19 cellular contexts compared by ENCODE assay signal in the genomic region with DNA sequence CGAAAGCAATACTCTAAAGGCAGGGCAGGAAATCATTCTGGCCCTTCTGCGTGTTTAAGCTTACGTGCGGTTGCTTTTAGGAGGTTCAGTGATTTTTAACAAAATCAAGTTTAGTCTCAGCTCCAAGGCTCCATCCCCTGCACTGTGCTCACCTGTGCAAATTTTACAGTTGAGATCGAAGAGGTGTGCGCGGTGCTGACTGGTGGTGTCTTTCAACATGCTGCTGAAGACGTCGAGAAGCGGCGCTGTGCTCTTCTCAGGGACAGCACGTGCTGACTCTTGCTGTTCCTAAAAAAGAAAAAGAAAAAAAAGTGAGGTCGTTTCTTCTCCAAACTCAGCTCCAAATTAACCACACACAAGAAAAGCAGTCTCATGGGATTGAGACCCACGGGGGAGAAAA. TPM values are rescaled to one million over a fixed set of nuclear protein-coding genes. Genes with fewer than 3 reads are reported as not detected.
DNase-seq lines count a peak whose midpoint lies in the region; ATAC-seq, FAIRE-seq and TF ChIP-seq lines count a peak whose summit lies in the region.
"Had no signal": no experiment of that assay in that cellular context is flagged by ENCODE, and none has a peak within 500 bp of the region (broad histone marks: within the 10 kb centered on the region; RNA-seq: fewer than 3 reads in every experiment).

No MANE protein-coding gene starts in this region.

- H3K4me3 ChIP-seq in RWPE2 (ENCODE audit: severe bottlenecking) (no peak overlapping the region), HepG2 (replicated peaks in 1 of 3; ENCODE audit: insufficient read depth in 1 of 3, low read depth in 2 of 3, low read length in 3 of 3) (no peak overlapping the region)
- H3K4me3 ChIP-seq: GM23338 had no signal

- in situ Hi-C loops in HepG2 (cut with HindIII; ENCODE audit: extremely low pct_ligation_motif_present, low pct_unique_long_range_greater_than_20kb): no loop called here

- peaks cover 34% of the 10 kb centered on the region for H3K36me3 Mint-ChIP-seq in activated naive CD8-positive, alpha-beta T cell treated with anti-CD3 and anti-CD28 coated beads, Interleukin-2, amount 10 ng/mL, durations not matched to agents 7 days and 5 days
- H3K36me3 Mint-ChIP-seq in activated naive CD8-positive, alpha-beta T cell treated with anti-CD3 and anti-CD28 coated beads, Interleukin-2, amount 50 U/mL, for 24 hours (ENCODE audit: low read depth): peaks cover 49% of the 10 kb centered on the region

- BruUV-seq in HepG2 (replicated peaks; lab: Mats Ljungman, UMichigan): no TSS peak

- H3K36me3 ChIP-seq in RWPE2 (ENCODE audit: low read depth) (peaks cover 79% of the 10 kb centered on the region), HepG2 (replicated peaks in 1 of 2; ENCODE audit: control insufficient read depth in 1 of 2, insufficient read depth in 2 of 2, low read length in 2 of 2) (peaks cover 41 to 69% of the 10 kb centered on the region in 2 experiments)

- 90% methylated on average over 14 of the region's 14 CpGs for WGBS in HepG2 (ENCODE audit: low lambda C conversion rate)

- no peak for TF ChIP-seq POLR2A in HepG2 (IDR thresholded peaks at IDR 0.05; ENCODE audit: insufficient read depth in 1 of 2, low read depth in 2 of 2, low read length in 2 of 2)

- intact Hi-C loops in HepG2 (cut with micrococcal nuclease; ENCODE audit: unreplicated experiment) (no loop called here), posterior vena cava (cut with DNase I) (loop anchor here in 1 of 2 donors (10.0 kb wide), 1 partner anchor 111 kb away; a partner anchor contains a TSS)

- H3K4me1 Mint-ChIP-seq in activated naive CD8-positive, alpha-beta T cell treated with anti-CD3 and anti-CD28 coated beads, Interleukin-2, amount 10 ng/mL, durations not matched to agents 7 days and 5 days: peaks cover 33% of the 10 kb centered on the region
- H3K4me1 Mint-ChIP-seq in activated naive CD8-positive, alpha-beta T cell treated with anti-CD3 and anti-CD28 coated beads, Interleukin-2, amount 50 U/mL, for 24 hours: peaks cover 32% of the 10 kb centered on the region
- H3K4me1 Mint-ChIP-seq: CD14-positive monocyte had no signal

- POLR2A ChIA-PET in activated naive CD8-positive, alpha-beta T cell treated with anti-CD3 and anti-CD28 coated beads, Interleukin-2, amount 10 ng/mL, durations not matched to agents 7 days and 5 days (lab: Charles Lee): no interaction called here
- POLR2A ChIA-PET in HepG2 (lab: Yijun Ruan, JAX): no interaction called here

- FAIRE-seq in HepG2 (lab: Jason Lieb, UNC): no peak
- FAIRE-seq: A204.1, H54 had no signal

- no peak for TF ChIP-seq EP300 in HepG2 (IDR thresholded peaks at IDR 0.05; ENCODE audit: low read depth in 2 of 2, low read length in 2 of 2)
- TF ChIP-seq EP300 in HepG2 (CRISPR knock-in tag; IDR thresholded peaks at IDR 0.05; ENCODE audit: borderline replicate concordance): no peak

- no peak overlapping the region for H3K4me2 ChIP-seq in HepG2 (ENCODE audit: low read depth, low read length)
- H3K4me2 ChIP-seq: GM23338 had no signal

- H3K9me3 ChIP-seq in RWPE2 (ENCODE audit: severe bottlenecking) (no peaks in the 10 kb centered on the region), HepG2 (ENCODE audit: low read length) (no peaks in the 10 kb centered on the region)
- H3K9me3 ChIP-seq: BE2C had no signal

- no peak for ATAC-seq in activated naive CD8-positive, alpha-beta T cell treated with anti-CD3 and anti-CD28 coated beads, Interleukin-2, amount 10 ng/mL, durations not matched to agents 7 days and 5 days (ENCODE audit: low read depth)
- ATAC-seq in activated naive CD8-positive, alpha-beta T cell treated with anti-CD3 and anti-CD28 coated beads, Interleukin-2, amount 50 U/mL, for 24 hours: no peak
- ATAC-seq in RWPE2 (ENCODE audit: low read depth) (no peak), HepG2 (no peak), HG02798 (IDR thresholded peaks at IDR 0.05; ENCODE audit: poor library complexity, unreplicated experiment) (no peak)

- H3K9me3 Mint-ChIP-seq in activated naive CD8-positive, alpha-beta T cell treated with anti-CD3 and anti-CD28 coated beads, Interleukin-2, amount 10 ng/mL, durations not matched to agents 7 days and 5 days: no peaks in the 10 kb centered on the region
- no peaks in the 10 kb centered on the region for H3K9me3 Mint-ChIP-seq in activated naive CD8-positive, alpha-beta T cell treated with anti-CD3 and anti-CD28 coated beads, Interleukin-2, amount 50 U/mL, for 24 hours
- H3K9me3 Mint-ChIP-seq: CD14-positive monocyte; CD4-positive, alpha-beta memory T cell; GM23338 had no signal

- H3K27me3 ChIP-seq in RWPE2 (ENCODE audit: insufficient read depth, poor library complexity, severe bottlenecking): no peaks in the 10 kb centered on the region
- no peaks in the 10 kb centered on the region for H3K27me3 ChIP-seq in HepG2 (ENCODE audit: control insufficient read depth in 1 of 2, insufficient read depth in 2 of 2, low read length in 2 of 2)
- H3K27me3 ChIP-seq: BE2C had no signal

- TF ChIP-seq RAD21 in HepG2 (CRISPR knock-in tag; IDR thresholded peaks at IDR 0.05): no peak

- no peaks in the 10 kb centered on the region for H3K27me3 Mint-ChIP-seq in activated naive CD8-positive, alpha-beta T cell treated with anti-CD3 and anti-CD28 coated beads, Interleukin-2, amount 10 ng/mL, durations not matched to agents 7 days and 5 days
- no peaks in the 10 kb centered on the region for H3K27me3 Mint-ChIP-seq in activated naive CD8-positive, alpha-beta T cell treated with anti-CD3 and anti-CD28 coated beads, Interleukin-2, amount 50 U/mL, for 24 hours
- H3K27me3 Mint-ChIP-seq: CD4-positive, alpha-beta memory T cell had no signal

- no peak overlapping the region for H3K4me3 Mint-ChIP-seq in activated naive CD8-positive, alpha-beta T cell treated with anti-CD3 and anti-CD28 coated beads, Interleukin-2, amount 10 ng/mL, durations not matched to agents 7 days and 5 days
- H3K4me3 Mint-ChIP-seq in activated naive CD8-positive, alpha-beta T cell treated with anti-CD3 and anti-CD28 coated beads, Interleukin-2, amount 50 U/mL, for 24 hours: no peak overlapping the region
- H3K4me3 Mint-ChIP-seq: CD14-positive monocyte; CD4-positive, alpha-beta memory T cell; GM23338 had no signal

- H3K27ac Mint-ChIP-seq in activated naive CD8-positive, alpha-beta T cell treated with anti-CD3 and anti-CD28 coated beads, Interleukin-2, amount 10 ng/mL, durations not matched to agents 7 days and 5 days: peak overlapping the region; percentile 2
- no peak overlapping the region for H3K27ac Mint-ChIP-seq in activated naive CD8-positive, alpha-beta T cell treated with anti-CD3 and anti-CD28 coated beads, Interleukin-2, amount 50 U/mL, for 24 hours
- H3K27ac Mint-ChIP-seq: GM23338 had no signal

- H3K27ac ChIP-seq in RWPE2 (ENCODE audit: poor library complexity, severe bottlenecking) (no peak overlapping the region), HepG2 (ENCODE audit: extremely low read length, insufficient read depth, low read length) (no peak overlapping the region)

- TF ChIP-seq CTCF in RWPE2 (IDR thresholded peaks at IDR 0.05; ENCODE audit: poor library complexity, severe bottlenecking): no peak
- TF ChIP-seq CTCF in HepG2 (CRISPR knock-in tag; IDR thresholded peaks at IDR 0.05): no peak

- DNase-seq in activated naive CD8-positive, alpha-beta T cell treated with anti-CD3 and anti-CD28 coated beads, Interleukin-2, amount 10 ng/mL, durations not matched to agents 7 days and 5 days: no peak
- no peak for DNase-seq in activated naive CD8-positive, alpha-beta T cell treated with anti-CD3 and anti-CD28 coated beads, Interleukin-2, amount 50 U/mL, for 24 hours
- DNase-seq in RWPE2 (ENCODE audit: low spot score): peak; percentile 67
- DNase-seq in HepG2 (ENCODE audit: low spot score): no peak
- peak; percentile 67 for DNase-seq in posterior vena cava (ENCODE audit: low spot score)
- DNase-seq in stimulated activated CD4-positive, alpha-beta T cell treated with anti-CD3 and anti-CD28 coated beads, Interleukin-12 subunit alpha, Interleukin-12 subunit beta, amount 100 ng/mL, for 4 hours: no peak
- no peak for DNase-seq in SW480 (ENCODE audit: low spot score)
- DNase-seq: ACHN; BE2C; CD4-positive, alpha-beta memory T cell; DMS153; DMS79 treated with DMSO at 0.1 percent for 48 hours; GF-D8; HCEC 1CT had no signal

- CTCF ChIA-PET in HepG2 (lab: Yijun Ruan, JAX; ENCODE audit: low intra/inter-chr PET ratio, low total read pairs): no interaction called here

- peaks cover 2% of the 10 kb centered on the region for H3K4me1 ChIP-seq in RWPE2 (ENCODE audit: insufficient read depth, poor library complexity, severe bottlenecking)
- peaks cover 9% of the 10 kb centered on the region for H3K4me1 ChIP-seq in HepG2 (ENCODE audit: insufficient read depth, low read length)
- H3K4me1 ChIP-seq: BE2C had no signal

- no peaks in the 10 kb centered on the region for H3K79me2 ChIP-seq in HepG2 (ENCODE audit: insufficient read depth, low read length)

- H2AFZ ChIP-seq in HepG2 (ENCODE audit: low read length): no peak overlapping the region
- H2AFZ ChIP-seq: GM23338 had no signal

- H4K20me1 ChIP-seq in HepG2 (ENCODE audit: insufficient read depth, low read length): no peaks in the 10 kb centered on the region

- H3K9ac ChIP-seq in HepG2 (ENCODE audit: insufficient read depth, low read depth, low read length): no peak overlapping the region

RNA-seq across cellular contexts. Expression of a gene that starts 32.0 kb away (rescaled TPM):
- 100 to 1,000 TPM; 100 to 104 TPM for total RNA-seq in activated naive CD8-positive, alpha-beta T cell treated with anti-CD3 and anti-CD28 coated beads, Interleukin-2, amount 10 ng/mL, durations not matched to agents 7 days and 5 days
- 75.1 and 77.0 TPM in 2 replicates for total RNA-seq in HepG2 (2016; rRNA removed; fragmentation: Illumina TruSeq; extraction: Trizol)
- 14.5 and 17.3 TPM in 2 replicates for total RNA-seq in HepG2 (2016; cell fraction: cytosol; rRNA removed; fragmentation: Illumina TruSeq; extraction: Trizol; ENCODE audit: low read depth)
- total RNA-seq in HepG2 (2016; cell fraction: insoluble cytoplasmic fraction; rRNA removed; fragmentation: Illumina TruSeq; extraction: Trizol): 71.7 and 75.6 TPM in 2 replicates
- total RNA-seq in HepG2 (2016; cell fraction: membrane; rRNA removed; fragmentation: Illumina TruSeq; extraction: Trizol): 32.1 and 34.1 TPM in 2 replicates
- total RNA-seq in HepG2 (2016; cell fraction: nucleus; rRNA removed; fragmentation: Illumina TruSeq; extraction: Trizol): 86.6 and 98.5 TPM in 2 replicates
- polyA plus RNA-seq in HepG2 (2011; rRNA removed): 72.6 and 75.0 TPM in 2 replicates
- polyA plus RNA-seq in HepG2 (2011; cell fraction: cytosol; rRNA removed): 53.2 and 57.1 TPM in 2 replicates
- polyA plus RNA-seq in HepG2 (2011; cell fraction: nucleus; rRNA removed): 292 and 297 TPM in 2 replicates
- 67.9 and 74.0 TPM in 2 replicates for polyA plus RNA-seq in HepG2 (2012)
- polyA plus RNA-seq in HepG2 (2016; cell fraction: cytosol; fragmentation: Illumina TruSeq; extraction: Trizol; ENCODE audit: low read depth): 3.0 TPM in 2 replicates
- polyA plus RNA-seq in HepG2 (2016; cell fraction: insoluble cytoplasmic fraction; fragmentation: Illumina TruSeq; extraction: Trizol; ENCODE audit: low read depth): 61.5 and 65.9 TPM in 2 replicates
- polyA plus RNA-seq in HepG2 (2016; cell fraction: membrane; fragmentation: Illumina TruSeq; extraction: Trizol; ENCODE audit: low read depth): 10.9 and 11.6 TPM in 2 replicates
- 130 and 135 TPM in 2 replicates for polyA plus RNA-seq in HepG2 (2016; cell fraction: nucleus; fragmentation: Illumina TruSeq; extraction: Trizol; ENCODE audit: insufficient read depth, low read depth)
- 33.0 and 89.8 TPM in 2 replicates for polyA minus RNA-seq in HepG2 (2011; rRNA and poly(A)+ RNA removed; ENCODE audit: low replicate concordance)
- polyA minus RNA-seq in HepG2 (2011; cell fraction: cytosol; rRNA and poly(A)+ RNA removed): 30.7 and 35.0 TPM in 2 replicates
- 139 and 144 TPM in 2 replicates for polyA minus RNA-seq in HepG2 (2011; cell fraction: nucleus; rRNA and poly(A)+ RNA removed)
- 10 to 100 TPM; 38.5 to 44.1 TPM for total RNA-seq in posterior vena cava

RNA-seq across cellular contexts. Expression of a gene that starts 32.6 kb away (rescaled TPM):
- total RNA-seq in activated naive CD8-positive, alpha-beta T cell treated with anti-CD3 and anti-CD28 coated beads, Interleukin-2, amount 10 ng/mL, durations not matched to agents 7 days and 5 days: 10 to 100 TPM in 1 of 2 experiments, 1 to 10 TPM in 1; 9.3 to 10.1 TPM
- 20.0 and 21.1 TPM in 2 replicates for total RNA-seq in HepG2 (2016; rRNA removed; fragmentation: Illumina TruSeq; extraction: Trizol)
- total RNA-seq in HepG2 (2016; cell fraction: cytosol; rRNA removed; fragmentation: Illumina TruSeq; extraction: Trizol; ENCODE audit: low read depth): 13.3 and 17.7 TPM in 2 replicates
- 20.4 and 21.0 TPM in 2 replicates for total RNA-seq in HepG2 (2016; cell fraction: insoluble cytoplasmic fraction; rRNA removed; fragmentation: Illumina TruSeq; extraction: Trizol)
- 28.7 and 36.7 TPM in 2 replicates for total RNA-seq in HepG2 (2016; cell fraction: membrane; rRNA removed; fragmentation: Illumina TruSeq; extraction: Trizol)
- 11.4 and 12.6 TPM in 2 replicates for total RNA-seq in HepG2 (2016; cell fraction: nucleus; rRNA removed; fragmentation: Illumina TruSeq; extraction: Trizol)
- 14.2 and 14.8 TPM in 2 replicates for polyA plus RNA-seq in HepG2 (2011; rRNA removed)
- polyA plus RNA-seq in HepG2 (2011; cell fraction: cytosol; rRNA removed): 9.0 and 11.8 TPM in 2 replicates
- 6.4 and 8.0 TPM in 2 replicates for polyA plus RNA-seq in HepG2 (2011; cell fraction: nucleus; rRNA removed)
- polyA plus RNA-seq in HepG2 (2012): 12.4 and 13.3 TPM in 2 replicates
- 13.1 and 14.7 TPM in 2 replicates for polyA plus RNA-seq in HepG2 (2016; cell fraction: cytosol; fragmentation: Illumina TruSeq; extraction: Trizol; ENCODE audit: low read depth)
- polyA plus RNA-seq in HepG2 (2016; cell fraction: insoluble cytoplasmic fraction; fragmentation: Illumina TruSeq; extraction: Trizol; ENCODE audit: low read depth): 19.5 and 20.9 TPM in 2 replicates
- polyA plus RNA-seq in HepG2 (2016; cell fraction: membrane; fragmentation: Illumina TruSeq; extraction: Trizol; ENCODE audit: low read depth): 25.6 and 29.7 TPM in 2 replicates
- polyA plus RNA-seq in HepG2 (2016; cell fraction: nucleus; fragmentation: Illumina TruSeq; extraction: Trizol; ENCODE audit: insufficient read depth, low read depth): 21.4 and 23.1 TPM in 2 replicates
- polyA minus RNA-seq in HepG2 (2011; rRNA and poly(A)+ RNA removed; ENCODE audit: low replicate concordance): 4.7 and 6.4 TPM in 2 replicates
- polyA minus RNA-seq in HepG2 (2011; cell fraction: cytosol; rRNA and poly(A)+ RNA removed): 9.9 and 10.2 TPM in 2 replicates
- polyA minus RNA-seq in HepG2 (2011; cell fraction: nucleus; rRNA and poly(A)+ RNA removed): 5.2 and 6.1 TPM in 2 replicates
- 10 to 100 TPM in 1 of 2 donors, 1 to 10 TPM in 1; 9.6 to 10.9 TPM for total RNA-seq in posterior vena cava

RNA-seq across cellular contexts. Expression of a gene that starts 43.7 kb away (rescaled TPM):
- 10 to 100 TPM; 42.1 to 43.0 TPM for total RNA-seq in activated naive CD8-positive, alpha-beta T cell treated with anti-CD3 and anti-CD28 coated beads, Interleukin-2, amount 10 ng/mL, durations not matched to agents 7 days and 5 days
- total RNA-seq in HepG2 (2016; rRNA removed; fragmentation: Illumina TruSeq; extraction: Trizol) (59.8 and 74.4 TPM in 2 replicates), posterior vena cava (10 to 100 TPM; 14.9 to 20.0 TPM)
- 17.8 and 18.7 TPM in 2 replicates for total RNA-seq in HepG2 (2016; cell fraction: cytosol; rRNA removed; fragmentation: Illumina TruSeq; extraction: Trizol; ENCODE audit: low read depth)
- total RNA-seq in HepG2 (2016; cell fraction: insoluble cytoplasmic fraction; rRNA removed; fragmentation: Illumina TruSeq; extraction: Trizol): 60.3 and 68.0 TPM in 2 replicates
- total RNA-seq in HepG2 (2016; cell fraction: membrane; rRNA removed; fragmentation: Illumina TruSeq; extraction: Trizol): 45.9 and 46.6 TPM in 2 replicates
- total RNA-seq in HepG2 (2016; cell fraction: nucleus; rRNA removed; fragmentation: Illumina TruSeq; extraction: Trizol): 35.6 and 42.8 TPM in 2 replicates
- polyA plus RNA-seq in HepG2 (2011; rRNA removed): 39.0 and 39.6 TPM in 2 replicates
- 39.6 and 40.7 TPM in 2 replicates for polyA plus RNA-seq in HepG2 (2011; cell fraction: cytosol; rRNA removed)
- 23.9 and 26.9 TPM in 2 replicates for polyA plus RNA-seq in HepG2 (2011; cell fraction: nucleus; rRNA removed)
- polyA plus RNA-seq in HepG2 (2012): 36.8 and 46.0 TPM in 2 replicates
- 14.5 and 16.6 TPM in 2 replicates for polyA plus RNA-seq in HepG2 (2016; cell fraction: cytosol; fragmentation: Illumina TruSeq; extraction: Trizol; ENCODE audit: low read depth)
- polyA plus RNA-seq in HepG2 (2016; cell fraction: insoluble cytoplasmic fraction; fragmentation: Illumina TruSeq; extraction: Trizol; ENCODE audit: low read depth): 66.0 and 70.4 TPM in 2 replicates
- polyA plus RNA-seq in HepG2 (2016; cell fraction: membrane; fragmentation: Illumina TruSeq; extraction: Trizol; ENCODE audit: low read depth): 31.6 and 32.0 TPM in 2 replicates
- 58.8 and 62.9 TPM in 2 replicates for polyA plus RNA-seq in HepG2 (2016; cell fraction: nucleus; fragmentation: Illumina TruSeq; extraction: Trizol; ENCODE audit: insufficient read depth, low read depth)
- 30.6 and 61.9 TPM in 2 replicates for polyA minus RNA-seq in HepG2 (2011; rRNA and poly(A)+ RNA removed; ENCODE audit: low replicate concordance)
- polyA minus RNA-seq in HepG2 (2011; cell fraction: cytosol; rRNA and poly(A)+ RNA removed): 28.5 and 31.3 TPM in 2 replicates
- polyA minus RNA-seq in HepG2 (2011; cell fraction: nucleus; rRNA and poly(A)+ RNA removed): 27.2 and 34.4 TPM in 2 replicates

RNA-seq across cellular contexts. Expression of a gene that starts 58.2 kb away (rescaled TPM):
- total RNA-seq in activated naive CD8-positive, alpha-beta T cell treated with anti-CD3 and anti-CD28 coated beads, Interleukin-2, amount 10 ng/mL, durations not matched to agents 7 days and 5 days: 10 to 100 TPM; 40.9 to 43.5 TPM
- 33.6 and 110 TPM in 2 replicates for total RNA-seq in HepG2 (2016; rRNA removed; fragmentation: Illumina TruSeq; extraction: Trizol)
- 27.1 and 27.6 TPM in 2 replicates for total RNA-seq in HepG2 (2016; cell fraction: cytosol; rRNA removed; fragmentation: Illumina TruSeq; extraction: Trizol; ENCODE audit: low read depth)
- 25.3 and 116 TPM in 2 replicates for total RNA-seq in HepG2 (2016; cell fraction: insoluble cytoplasmic fraction; rRNA removed; fragmentation: Illumina TruSeq; extraction: Trizol)
- 36.6 and 38.0 TPM in 2 replicates for total RNA-seq in HepG2 (2016; cell fraction: membrane; rRNA removed; fragmentation: Illumina TruSeq; extraction: Trizol)
- total RNA-seq in HepG2 (2016; cell fraction: nucleus; rRNA removed; fragmentation: Illumina TruSeq; extraction: Trizol): 145 and 168 TPM in 2 replicates
- polyA plus RNA-seq in HepG2 (2011; rRNA removed): 191 and 280 TPM in 2 replicates
- polyA plus RNA-seq in HepG2 (2011; cell fraction: cytosol; rRNA removed): 57.2 and 94.5 TPM in 2 replicates
- 3,698 and 4,960 TPM in 2 replicates for polyA plus RNA-seq in HepG2 (2011; cell fraction: nucleus; rRNA removed)
- polyA plus RNA-seq in HepG2 (2012): 173 and 220 TPM in 2 replicates
- polyA plus RNA-seq in HepG2 (2016; cell fraction: cytosol; fragmentation: Illumina TruSeq; extraction: Trizol; ENCODE audit: low read depth): 16.5 and 18.1 TPM in 2 replicates
- polyA plus RNA-seq in HepG2 (2016; cell fraction: insoluble cytoplasmic fraction; fragmentation: Illumina TruSeq; extraction: Trizol; ENCODE audit: low read depth): 36.5 and 42.6 TPM in 2 replicates
- polyA plus RNA-seq in HepG2 (2016; cell fraction: membrane; fragmentation: Illumina TruSeq; extraction: Trizol; ENCODE audit: low read depth): 30.7 and 32.6 TPM in 2 replicates
- 553 and 603 TPM in 2 replicates for polyA plus RNA-seq in HepG2 (2016; cell fraction: nucleus; fragmentation: Illumina TruSeq; extraction: Trizol; ENCODE audit: insufficient read depth, low read depth)
- 0.07 and 195 TPM in 2 replicates for polyA minus RNA-seq in HepG2 (2011; rRNA and poly(A)+ RNA removed; ENCODE audit: low replicate concordance)
- polyA minus RNA-seq in HepG2 (2011; cell fraction: cytosol; rRNA and poly(A)+ RNA removed): 33.4 and 43.3 TPM in 2 replicates
- 176 and 196 TPM in 2 replicates for polyA minus RNA-seq in HepG2 (2011; cell fraction: nucleus; rRNA and poly(A)+ RNA removed)
- 10 to 100 TPM in 1 of 2 donors, 1 to 10 TPM in 1; 9.9 to 16.3 TPM for total RNA-seq in posterior vena cava

Comparison
In these comparisons a context has a peak if more than half of its experiments do, and no peak if none do; other contexts are left out.
1. DNase-seq: peak in RWPE2 (single experiment) and posterior vena cava (single experiment); none in activated naive CD8-positive, alpha-beta T cell treated with anti-CD3 and anti-CD28 coated beads, Interleukin-2, amount 10 ng/mL, durations not matched to agents 7 days and 5 days (single experiment), activated naive CD8-positive, alpha-beta T cell treated with anti-CD3 and anti-CD28 coated beads, Interleukin-2, amount 50 U/mL, for 24 hours (single experiment), HepG2 (single experiment), stimulated activated CD4-positive, alpha-beta T cell treated with anti-CD3 and anti-CD28 coated beads, Interleukin-12 subunit alpha, Interleukin-12 subunit beta, amount 100 ng/mL, for 4 hours (single experiment) and SW480 (single experiment).